ENCODE assay signal across 11 cellular contexts in genomic region chr1:27004471-27005165, GRCh38. TPM values are rescaled to one million over a fixed set of nuclear protein-coding genes. Genes with fewer than 3 reads are reported as not detected.
DNase-seq lines count a peak whose midpoint lies in the region; ATAC-seq and TF ChIP-seq lines count a peak whose summit lies in the region.
"Had no signal": no experiment of that assay in that cellular context is flagged by ENCODE, and none has a peak within 500 bp of the region (broad histone marks: within the 10 kb centered on the region; RNA-seq: fewer than 3 reads in every experiment).

No MANE protein-coding gene starts in this region.

- no peaks in the 10 kb centered on the region for H3K27me3 ChIP-seq in breast epithelium
- H3K27me3 ChIP-seq in upper lobe of left lung = no peaks in the 10 kb centered on the region
- H3K27me3 ChIP-seq in tibial nerve = no peaks in the 10 kb centered on the region
- no peaks in the 10 kb centered on the region for H3K27me3 ChIP-seq in prostate gland (replicated peaks; ENCODE audit: insufficient read depth)

- 51 to 67% methylated on average over 6 to 9 of the region's 10 CpGs for WGBS in upper lobe of left lung, 2 donors
- WGBS in tibial nerve, 2 donors = 51 to 62% methylated on average over 10 of the region's 10 CpGs
- WGBS in prostate gland = 49% methylated on average over 10 of the region's 10 CpGs

- TF ChIP-seq POLR2A in breast epithelium (IDR thresholded peaks at IDR 0.05) = no peak
- TF ChIP-seq POLR2A in upper lobe of left lung (IDR thresholded peaks at IDR 0.05) = no peak
- TF ChIP-seq POLR2A in tibial nerve (IDR thresholded peaks at IDR 0.05) = no peak
- no peak for TF ChIP-seq POLR2A in prostate gland (IDR thresholded peaks at IDR 0.05)

- DNase-seq in NCI-H2107 treated with DMSO at 0.1 percent for 48 hours (lab: John Stamatoyannopoulos, UW; ENCODE audit: unreplicated experiment) (peak; percentile 34), NCI-H2107 (lab: John Stamatoyannopoulos, UW) (no peak), breast epithelium (ENCODE audit: low spot score in 2 of 2) (no peak), kidney tubule cell (ENCODE audit: low spot score) (peak; percentile 39), upper lobe of left lung (peak in 1 of 2 donors; percentile 76), SKM-1 (lab: John Stamatoyannopoulos, UW; ENCODE audit: unreplicated experiment) (no peak), tibial nerve (ENCODE audit: low spot score in 2 of 2) (no peak), prostate gland (ENCODE audit: low spot score) (no peak)
- DNase-seq: 8988T, Karpas-422, naive B cell had no signal

- H3K4me1 ChIP-seq in breast epithelium (peaks cover 9 to 45% of the 10 kb centered on the region in 2 donors), upper lobe of left lung (peaks cover 29 to 76% (median 61%) of the 10 kb centered on the region in 4 donors), tibial nerve (peaks cover 0 to 61% (median 32%) of the 10 kb centered on the region in 4 donors), prostate gland (replicated peaks) (peaks cover 9% of the 10 kb centered on the region)

- H3K36me3 ChIP-seq in breast epithelium (no peaks in the 10 kb centered on the region), upper lobe of left lung (peaks cover 0 to 16% (median 4%) of the 10 kb centered on the region in 4 donors), tibial nerve (peaks cover 0 to 7% (median 0%) of the 10 kb centered on the region in 3 donors), prostate gland (no peaks in the 10 kb centered on the region)

- intact Hi-C loops in breast epithelium (cut with DNase I; ENCODE audit: low total_unique reads) = no loop called here
- intact Hi-C loops in prostate gland (cut with DNase I) = no loop called here

- no peaks in the 10 kb centered on the region for H3K9me3 ChIP-seq in breast epithelium
- H3K9me3 ChIP-seq in upper lobe of left lung = no peaks in the 10 kb centered on the region
- H3K9me3 ChIP-seq in tibial nerve = no peaks in the 10 kb centered on the region
- no peaks in the 10 kb centered on the region for H3K9me3 ChIP-seq in prostate gland

- ATAC-seq in upper lobe of left lung (ENCODE audit: low FRiP score in 2 of 2) = no peak

- H3K27ac ChIP-seq in breast epithelium (peak overlapping the region; percentile 80 to 95), upper lobe of left lung (peak overlapping the region; percentile 66 to 79 (median 70)), tibial nerve (peak overlapping the region in 2 of 4 donors; percentile 9 to 54), prostate gland (no peak overlapping the region)

- H3K4me3 ChIP-seq in breast epithelium (no peak overlapping the region), upper lobe of left lung (no peak overlapping the region), tibial nerve (no peak overlapping the region), prostate gland (no peak overlapping the region)

- no peak for TF ChIP-seq EP300 in upper lobe of left lung (IDR thresholded peaks at IDR 0.05)
- no peak for TF ChIP-seq EP300 in tibial nerve (IDR thresholded peaks at IDR 0.05)

- TF ChIP-seq CTCF in breast epithelium (IDR thresholded peaks at IDR 0.05) (no peak), upper lobe of left lung (IDR thresholded peaks at IDR 0.05) (no peak), tibial nerve (IDR thresholded peaks at IDR 0.05) (no peak), prostate gland (IDR thresholded peaks at IDR 0.05) (no peak)

RNA-seq across cellular contexts. Expression of gene TENT5B, which starts 8.0 kb away (rescaled TPM):
- total RNA-seq in breast epithelium (10 to 100 TPM; 15.2 to 46.2 (median 23.9) TPM), upper lobe of left lung (100 to 1,000 TPM in 1 of 6 donors, 10 to 100 TPM in 5; 10.5 to 124 (median 43.1) TPM), tibial nerve (10 to 100 TPM; 11.7 to 36.3 (median 27.4) TPM), prostate gland (10 to 100 TPM; 19.1 to 19.9 TPM)

RNA-seq across cellular contexts. Expression of gene TRNP1, which starts 11.1 kb away (rescaled TPM):
- total RNA-seq in breast epithelium (10 to 100 TPM in 2 of 3 donors, 1 to 10 TPM in 1; 1.6 to 27.8 (median 16.7) TPM), upper lobe of left lung (10 to 100 TPM in 5 of 6 donors, 1 to 10 TPM in 1; 9.1 to 38.0 (median 26.0) TPM), tibial nerve (10 to 100 TPM; 15.0 to 55.7 (median 52.4) TPM), prostate gland (10 to 100 TPM; 21.1 to 30.6 TPM)

RNA-seq across cellular contexts. Expression of gene KDF1, which starts 44.4 kb away (rescaled TPM):
- total RNA-seq in breast epithelium = 10 to 100 TPM in 2 of 3 donors, not detected in 1; 10.8 to 22.2 TPM
- 10 to 100 TPM in 4 of 6 donors, 1 to 10 TPM in 2; 7.7 to 23.3 (median 11.8) TPM for total RNA-seq in upper lobe of left lung
- not detected for total RNA-seq in tibial nerve
- 10 to 100 TPM; 14.0 to 42.8 TPM for total RNA-seq in prostate gland

Comparison
In these comparisons a context has a peak if more than half of its experiments do, and no peak if none do; other contexts are left out.
1. DNase-seq: peak in NCI-H2107 treated with DMSO at 0.1 percent for 48 hours (single experiment) and kidney tubule cell (single experiment); none in NCI-H2107 (single experiment), breast epithelium (0 of 2), SKM-1 (single experiment), tibial nerve (0 of 2) and prostate gland (single experiment).
2. H3K27ac ChIP-seq: peak in breast epithelium (2 of 2) and upper lobe of left lung (4 of 4); none in prostate gland (0 of 2).